28 cellular contexts compared by ENCODE assay signal in genomic region chr22:43837666-43838065, GRCh38. TPM values are rescaled to one million over a fixed set of nuclear protein-coding genes. Genes with fewer than 3 reads are reported as not detected.
"Had no signal": no experiment of that assay in that cellular context is flagged by ENCODE, and none has a peak within 500 bp of the region (broad histone marks: within the 10 kb centered on the region; RNA-seq: fewer than 3 reads in every experiment).

No MANE protein-coding gene starts in this region.

- H3K4me1 ChIP-seq: breast epithelium had no signal

- H3K4me3 ChIP-seq: breast epithelium, SK-N-MC had no signal

- DNase-seq: activated CD4-positive, alpha-beta T cell treated with anti-CD3 and anti-CD28 coated beads for 36 hours; activated CD4-positive, alpha-beta T cell treated with anti-CD3 and anti-CD28 coated beads, Interleukin-2, amount 50 U/mL, for 1 hour; activated CD4-positive, CD25-positive, alpha-beta regulatory T cell; activated CD8-positive, alpha-beta memory T cell treated with anti-CD3 and anti-CD28 coated beads, Interleukin-2, amount 10 ng/mL, durations not matched to agents 7 days and 5 days; activated effector memory CD4-positive, alpha-beta T cell treated with Interleukin-2 at 50 U/mL for 16 hours; activated naive CD4-positive, alpha-beta T cell treated with anti-CD3 and anti-CD28 coated beads for 36 hours; activated T-cell treated with anti-CD3 and anti-CD28 coated beads, Interleukin-2, amount 50 U/mL, for 24 hours; amygdala; caudate nucleus; KG1; NCI-H1105; NCI-H1436 treated with DMSO at 0.1 percent for 48 hours; NCI-H187; NCI-H2081 treated with DMSO at 0.1 percent for 48 hours; NCI-H2227 treated with DMSO at 0.1 percent for 48 hours; NCI-H526; NCI-H774; T-cell; T-helper 2 cell had no signal

- H3K27ac ChIP-seq: breast epithelium, SK-N-MC, VCaP had no signal

- H3K27me3 ChIP-seq: breast epithelium had no signal

- H3K36me3 ChIP-seq: breast epithelium had no signal

- H3K9me3 ChIP-seq: breast epithelium had no signal

- ATAC-seq: activated CD4-positive, alpha-beta T cell treated with anti-CD3 and anti-CD28 coated beads for 36 hours; activated CD8-positive, alpha-beta memory T cell treated with anti-CD3 and anti-CD28 coated beads, Interleukin-2, amount 10 ng/mL, durations not matched to agents 7 days and 5 days; T-cell had no signal

RNA-seq across cellular contexts. Expression of gene SULT4A1, which starts 24.6 kb away (rescaled TPM):
- total RNA-seq: activated CD8-positive, alpha-beta memory T cell treated with anti-CD3 and anti-CD28 coated beads, Interleukin-2, amount 10 ng/mL, durations not matched to agents 7 days and 5 days; activated naive CD4-positive, alpha-beta T cell treated with anti-CD3 and anti-CD28 coated beads for 36 hours; activated T-helper 1 cell treated with anti-CD3 and anti-CD28 coated beads, Interleukin-12 subunit alpha, Interleukin-12 subunit beta, Interleukin-2, Interleukin-4 antibody, amounts not matched to agents 30 ng/mL and 10 ng/mL and 1 ng/mL, durations not matched to agents 14 hours and 24 hours and 36 hours; MCF 10A; NCI-H460; OCI-LY7; RPMI7951; T-cell had no signal

RNA-seq across cellular contexts. Expression of gene EFCAB6, which starts 25.6 kb away (rescaled TPM):
- total RNA-seq: activated T-helper 1 cell treated with anti-CD3 and anti-CD28 coated beads, Interleukin-12 subunit alpha, Interleukin-12 subunit beta, Interleukin-2, Interleukin-4 antibody, amounts not matched to agents 30 ng/mL and 10 ng/mL and 1 ng/mL, durations not matched to agents 14 hours and 24 hours and 36 hours had no signal

RNA-seq across cellular contexts. Expression of gene PNPLA5, which starts 54.1 kb away (rescaled TPM):
- total RNA-seq: activated CD4-positive, alpha-beta T cell treated with anti-CD3 and anti-CD28 coated beads for 36 hours; activated CD8-positive, alpha-beta memory T cell treated with anti-CD3 and anti-CD28 coated beads, Interleukin-2, amount 10 ng/mL, durations not matched to agents 7 days and 5 days; activated naive CD4-positive, alpha-beta T cell treated with anti-CD3 and anti-CD28 coated beads for 36 hours; activated T-helper 1 cell treated with anti-CD3 and anti-CD28 coated beads, Interleukin-12 subunit alpha, Interleukin-12 subunit beta, Interleukin-2, Interleukin-4 antibody, amounts not matched to agents 30 ng/mL and 10 ng/mL and 1 ng/mL, durations not matched to agents 14 hours and 24 hours and 36 hours; breast epithelium; cerebellum; MCF 10A; NCI-H460; RPMI7951; T-cell had no signal
